ENCODE assay signal across 1 cellular context in genomic region chr16:89732142-89732917, GRCh38.
TF ChIP-seq lines count a peak whose summit lies in the region.

No MANE protein-coding gene starts in this region.

TF ChIP-seq in WTC11, 78 proteins besides CTCF, POLR2A, EP300 and RAD21 (continued from another document):
- 0 out of 2 replicates have a peak, but pooled peaks have one; percentile 20 for TF ChIP-seq EMX1 (CRISPR knock-in tag; IDR thresholded peaks at IDR 0.05)
